9 cellular contexts compared by ENCODE assay signal in genomic region chr2:70643715-70644114, GRCh38.
DNase-seq lines count a peak whose midpoint lies in the region; ATAC-seq and TF ChIP-seq lines count a peak whose summit lies in the region.
"Had no signal": no experiment of that assay in that cellular context is flagged by ENCODE, and none has a peak within 500 bp of the region (broad histone marks: within the 10 kb centered on the region; RNA-seq: fewer than 3 reads in every experiment).

No MANE protein-coding gene starts in this region.

- no peaks in the 10 kb centered on the region for H3K4me1 ChIP-seq in endodermal cell (ENCODE audit: control insufficient read depth, insufficient read depth, low read length)

- no peak for ATAC-seq in HG02870 (IDR thresholded peaks at IDR 0.05; ENCODE audit: unreplicated experiment)

- H3K4me1 Mint-ChIP-seq in endodermal cell: no peaks in the 10 kb centered on the region

- H3K27me3 ChIP-seq in endodermal cell (ENCODE audit: control insufficient read depth, insufficient read depth, low read length, poor library complexity, severe bottlenecking): no peaks in the 10 kb centered on the region

- DNase-seq in AG09309 (ENCODE audit: low read depth) (no peak), NOMO-1 treated with dmso at 0.1 percent for 144 hours (lab: John Stamatoyannopoulos, UW; ENCODE audit: unreplicated experiment) (peak; percentile 40), endodermal cell (peak; percentile 85), Ammon's horn (ENCODE audit: low spot score) (no peak), activated T-cell treated with anti-CD3 and anti-CD28 coated beads for 4 hours (no peak)
- DNase-seq in activated CD8-positive, alpha-beta memory T cell treated with anti-CD3 and anti-CD28 coated beads for 24 hours: no peak

- no peak overlapping the region for H3K27ac Mint-ChIP-seq in endodermal cell
- H3K27ac Mint-ChIP-seq: T-helper 1 cell treated with Interleukin-12 subunit alpha and Interleukin-12 subunit beta and Interleukin-4 antibody, amounts not matched to agents 30 μg/mL and 1 μg/mL, for 36 hours had no signal

- H3K27me3 Mint-ChIP-seq in endodermal cell (ENCODE audit: insufficient read depth): no peaks in the 10 kb centered on the region

- H3K36me3 ChIP-seq in endodermal cell (ENCODE audit: control insufficient read depth, insufficient read depth, low read length): no peaks in the 10 kb centered on the region

- no peak overlapping the region for H3K27ac ChIP-seq in endodermal cell (ENCODE audit: low read depth, low read length)

- no peaks in the 10 kb centered on the region for H3K9me3 ChIP-seq in endodermal cell (ENCODE audit: control insufficient read depth, low read length)

- no peak overlapping the region for H3K4me3 ChIP-seq in AG09309 (ENCODE audit: control insufficient read depth, low read depth, low read length)
- no peak overlapping the region for H3K4me3 ChIP-seq in endodermal cell (ENCODE audit: low read length)

- TF ChIP-seq CTCF in AG09309 (IDR thresholded peaks at IDR 0.05; ENCODE audit: control insufficient read depth, insufficient read depth, low read depth, low read length, missing control alignments): peak; percentile 15
- TF ChIP-seq CTCF in GM12872 (IDR thresholded peaks at IDR 0.05; ENCODE audit: insufficient read depth, low read depth, low read length): peak; percentile 46
- TF ChIP-seq CTCF in endodermal cell (conservative IDR thresholded peaks at IDR 0.05): peak; percentile 82

- H3K36me3 Mint-ChIP-seq in endodermal cell (ENCODE audit: low read depth): no peaks in the 10 kb centered on the region

- H3K9ac ChIP-seq in endodermal cell (ENCODE audit: extremely low read depth, low read length, poor library complexity, severe bottlenecking): no peak overlapping the region

- WGBS in endodermal cell (ENCODE audit: insufficient coverage in 1 of 2, insufficient read length in 1 of 2), 2 experiments: 82% methylated on average over 7 to 12 of the region's 12 CpGs

- H3K9me3 Mint-ChIP-seq in endodermal cell: no peaks in the 10 kb centered on the region
- H3K9me3 Mint-ChIP-seq: T-helper 1 cell treated with Interleukin-12 subunit alpha and Interleukin-12 subunit beta and Interleukin-4 antibody, amounts not matched to agents 30 μg/mL and 1 μg/mL, for 36 hours had no signal

- no peak overlapping the region for H3K4me3 Mint-ChIP-seq in endodermal cell
- H3K4me3 Mint-ChIP-seq: T-helper 1 cell treated with Interleukin-12 subunit alpha and Interleukin-12 subunit beta and Interleukin-4 antibody, amounts not matched to agents 30 μg/mL and 1 μg/mL, for 36 hours had no signal

Comparison
In these comparisons a context has a peak if more than half of its experiments do, and no peak if none do; other contexts are left out.
1. DNase-seq: peak in NOMO-1 treated with dmso at 0.1 percent for 144 hours (single experiment) and endodermal cell (single experiment); none in AG09309 (single experiment), activated CD8-positive, alpha-beta memory T cell treated with anti-CD3 and anti-CD28 coated beads for 24 hours (single experiment), Ammon's horn (single experiment) and activated T-cell treated with anti-CD3 and anti-CD28 coated beads for 4 hours (single experiment).
2. CTCF ChIP-seq: peak in every context shown above with its lines; median percentile 82 in endodermal cell; 46 in GM12872; 15 in AG09309.